22 cellular contexts compared by ENCODE assay signal in the genomic region with DNA sequence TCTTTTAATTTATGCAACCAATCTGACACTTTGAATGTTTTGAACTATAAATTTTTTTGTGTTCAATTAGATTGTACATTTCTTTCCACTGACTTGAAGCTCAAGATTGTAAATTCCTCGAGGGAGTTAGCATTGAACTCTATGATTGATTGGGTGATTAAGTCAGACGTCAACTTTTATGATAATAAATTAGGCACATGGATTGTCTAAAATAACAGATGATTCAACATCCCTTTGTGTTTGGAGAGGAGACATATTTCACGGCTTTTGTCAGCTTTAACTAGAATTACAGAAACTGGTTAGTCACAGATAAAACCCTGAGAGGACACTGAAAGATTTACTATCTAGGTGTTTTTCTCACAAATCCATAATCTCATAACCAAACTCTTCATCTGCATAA. TPM values are rescaled to one million over a fixed set of nuclear protein-coding genes. Genes with fewer than 3 reads are reported as not detected.
DNase-seq lines count a peak whose midpoint lies in the region; ATAC-seq, FAIRE-seq and TF ChIP-seq lines count a peak whose summit lies in the region.
"Had no signal": no experiment of that assay in that cellular context is flagged by ENCODE, and none has a peak within 500 bp of the region (broad histone marks: within the 10 kb centered on the region; RNA-seq: fewer than 3 reads in every experiment).

No MANE protein-coding gene starts in this region.

- no peak for ATAC-seq in body of pancreas
- ATAC-seq: activated naive CD8-positive, alpha-beta T cell treated with anti-CD3 and anti-CD28 coated beads, Interleukin-2, amount 50 U/mL, for 24 hours; effector memory CD8-positive, alpha-beta T cell; gastroesophageal sphincter; lower lobe of right lung; upper lobe of right lung had no signal

- no peak for TF ChIP-seq RAD21 in SK-N-SH (IDR thresholded peaks at IDR 0.05; ENCODE audit: low read length)

- no peaks in the 10 kb centered on the region for H3K36me3 ChIP-seq in SK-N-SH (replicated peaks in 1 of 2; ENCODE audit: control insufficient read depth in 1 of 2, insufficient read depth in 2 of 2, low read length in 1 of 2)
- no peaks in the 10 kb centered on the region for H3K36me3 ChIP-seq in effector memory CD4-positive, alpha-beta T cell (ENCODE audit: control insufficient read depth, insufficient read depth, low read length)
- no peaks in the 10 kb centered on the region for H3K36me3 ChIP-seq in body of pancreas (replicated peaks in 1 of 2; ENCODE audit: insufficient read depth in 1 of 2, low read depth in 2 of 2)
- H3K36me3 ChIP-seq: lower lobe of right lung, upper lobe of right lung had no signal

- POLR2A ChIA-PET in SK-N-SH (lab: Yijun Ruan, JAX), result no interaction called here

- H3K9me3 Mint-ChIP-seq in T-helper 2 cell treated with Interferon-gamma antibody and Interleukin-4, amounts not matched to agents 5 μg/mL and 100 μg/mL, for 36 hours, result no peaks in the 10 kb centered on the region
- H3K9me3 Mint-ChIP-seq: activated naive CD8-positive, alpha-beta T cell treated with anti-CD3 and anti-CD28 coated beads, Interleukin-2, amount 50 U/mL, for 24 hours; effector memory CD8-positive, alpha-beta T cell; naive B cell had no signal

- no peak overlapping the region for H3K9ac ChIP-seq in SK-N-SH

- H3K79me2 ChIP-seq in SK-N-SH (ENCODE audit: insufficient read depth), result no peaks in the 10 kb centered on the region

- no peaks in the 10 kb centered on the region for H3K36me3 Mint-ChIP-seq in T-helper 2 cell treated with Interferon-gamma antibody and Interleukin-4, amounts not matched to agents 5 μg/mL and 100 μg/mL, for 36 hours (ENCODE audit: low read depth)
- H3K36me3 Mint-ChIP-seq: naive B cell had no signal

- DNase-seq in A172 (ENCODE audit: low spot score), result peak; percentile 86
- DNase-seq in H54 (ENCODE audit: insufficient read length, low spot score), result no peak
- no peak for DNase-seq in SK-N-SH
- DNase-seq in foreskin fibroblast, result peak; percentile 26 to 33
- no peak for DNase-seq in lower leg skin (ENCODE audit: low spot score in 2 of 2)
- no peak for DNase-seq in effector memory CD4-positive, alpha-beta T cell
- no peak for DNase-seq in T-helper 2 cell treated with Interferon-gamma antibody and Interleukin-4, amounts not matched to agents 5 μg/mL and 100 μg/mL, for 36 hours (ENCODE audit: low spot score)
- no peak for DNase-seq in body of pancreas
- DNase-seq: ACHN; activated naive CD8-positive, alpha-beta T cell treated with anti-CD3 and anti-CD28 coated beads, Interleukin-2, amount 50 U/mL, for 24 hours; cerebellar nuclear complex; effector memory CD8-positive, alpha-beta T cell; H7; lower lobe of right lung; naive B cell; NCI-H2029; NCI-H524 treated with DMSO at 0.1 percent for 48 hours; posterior cingulate gyrus; stimulated activated naive CD4-positive, alpha-beta T cell; upper lobe of right lung had no signal

- H3K9me3 ChIP-seq in SK-N-SH (no peaks in the 10 kb centered on the region), body of pancreas (no peaks in the 10 kb centered on the region)
- H3K9me3 ChIP-seq in effector memory CD4-positive, alpha-beta T cell (ENCODE audit: control insufficient read depth, low read length), result no peaks in the 10 kb centered on the region
- H3K9me3 ChIP-seq: gastroesophageal sphincter, lower lobe of right lung, upper lobe of right lung had no signal

- H3K27ac ChIP-seq in SK-N-SH (ENCODE audit: low read depth in 2 of 2, low read length in 1 of 2), result no peak overlapping the region
- no peak overlapping the region for H3K27ac ChIP-seq in effector memory CD4-positive, alpha-beta T cell (ENCODE audit: insufficient read depth, low read length, poor library complexity, severe bottlenecking)
- H3K27ac ChIP-seq in body of pancreas, result no peak overlapping the region
- H3K27ac ChIP-seq: gastroesophageal sphincter, lower lobe of right lung, upper lobe of right lung had no signal

- peak; percentile 90 for FAIRE-seq in H54 (lab: Jason Lieb, UNC)
- FAIRE-seq: G401.6 had no signal

- H3K27me3 ChIP-seq in SK-N-SH (ENCODE audit: insufficient read depth) (no peaks in the 10 kb centered on the region), body of pancreas (no peaks in the 10 kb centered on the region)
- H3K27me3 ChIP-seq in effector memory CD4-positive, alpha-beta T cell (replicated peaks; ENCODE audit: control insufficient read depth, insufficient read depth, low read length, poor library complexity, severe bottlenecking), result no peaks in the 10 kb centered on the region
- H3K27me3 ChIP-seq: gastroesophageal sphincter, upper lobe of right lung had no signal

- intact Hi-C loops in lower leg skin (cut with DNase I; ENCODE audit: low total_unique reads), result no loop called here
- intact Hi-C loops in body of pancreas (cut with DNase I), result no loop called here

- no peaks in the 10 kb centered on the region for H3K4me1 Mint-ChIP-seq in T-helper 2 cell treated with Interferon-gamma antibody and Interleukin-4, amounts not matched to agents 5 μg/mL and 100 μg/mL, for 36 hours (ENCODE audit: low read depth)
- H3K4me1 Mint-ChIP-seq: activated naive CD8-positive, alpha-beta T cell treated with anti-CD3 and anti-CD28 coated beads, Interleukin-2, amount 50 U/mL, for 24 hours; naive B cell had no signal

- H3F3A ChIP-seq in SK-N-SH (replicated peaks; ENCODE audit: insufficient read depth), result peaks cover 9% of the 10 kb centered on the region

- TF ChIP-seq EP300 in SK-N-SH (IDR thresholded peaks at IDR 0.05; ENCODE audit: borderline replicate concordance in 1 of 2, low read depth in 1 of 2, low read length in 1 of 2), result no peak

- H3K9me2 ChIP-seq in SK-N-SH, result no peaks in the 10 kb centered on the region

- 10% methylated on average over 3 of the region's 3 CpGs for WGBS in SK-N-SH (ENCODE audit: low lambda C conversion rate)
- WGBS in lower leg skin, 2 donors, result 22 to 26% methylated on average over 3 of the region's 3 CpGs
- WGBS in body of pancreas, 2 donors, result 6 to 25% methylated on average over 3 of the region's 3 CpGs

- H3K27me3 Mint-ChIP-seq in T-helper 2 cell treated with Interferon-gamma antibody and Interleukin-4, amounts not matched to agents 5 μg/mL and 100 μg/mL, for 36 hours (ENCODE audit: low read depth), result peaks cover 2% of the 10 kb centered on the region
- H3K27me3 Mint-ChIP-seq: effector memory CD8-positive, alpha-beta T cell had no signal

- H2AFZ ChIP-seq in SK-N-SH (ENCODE audit: low read depth), result no peak overlapping the region

- no peak overlapping the region for H3K4me3 Mint-ChIP-seq in T-helper 2 cell treated with Interferon-gamma antibody and Interleukin-4, amounts not matched to agents 5 μg/mL and 100 μg/mL, for 36 hours
- H3K4me3 Mint-ChIP-seq: activated naive CD8-positive, alpha-beta T cell treated with anti-CD3 and anti-CD28 coated beads, Interleukin-2, amount 50 U/mL, for 24 hours; effector memory CD8-positive, alpha-beta T cell; naive B cell had no signal

- TF ChIP-seq CTCF in SK-N-SH (IDR thresholded peaks at IDR 0.05) (no peak), foreskin fibroblast (IDR thresholded peaks at IDR 0.05; ENCODE audit: low read depth, low read length) (no peak), lower leg skin (IDR thresholded peaks at IDR 0.05) (no peak), body of pancreas (IDR thresholded peaks at IDR 0.05) (no peak)

- no peak for TF ChIP-seq POLR2A in H54 (IDR thresholded peaks at IDR 0.05; ENCODE audit: low read depth, low read length)
- TF ChIP-seq POLR2A in lower leg skin (IDR thresholded peaks at IDR 0.05), result no peak
- no peak for TF ChIP-seq POLR2A in body of pancreas (IDR thresholded peaks at IDR 0.05)

- H3K27ac Mint-ChIP-seq in T-helper 2 cell treated with Interferon-gamma antibody and Interleukin-4, amounts not matched to agents 5 μg/mL and 100 μg/mL, for 36 hours, result no peak overlapping the region
- H3K27ac Mint-ChIP-seq: activated naive CD8-positive, alpha-beta T cell treated with anti-CD3 and anti-CD28 coated beads, Interleukin-2, amount 50 U/mL, for 24 hours; effector memory CD8-positive, alpha-beta T cell; naive B cell had no signal

- no peaks in the 10 kb centered on the region for H3K4me1 ChIP-seq in SK-N-SH (ENCODE audit: control insufficient read depth in 1 of 2, insufficient read depth in 2 of 2, low read depth in 1 of 2, low read length in 1 of 2)
- no peaks in the 10 kb centered on the region for H3K4me1 ChIP-seq in effector memory CD4-positive, alpha-beta T cell (ENCODE audit: control insufficient read depth, insufficient read depth, low read length, poor library complexity, severe bottlenecking)
- no peaks in the 10 kb centered on the region for H3K4me1 ChIP-seq in body of pancreas
- H3K4me1 ChIP-seq: gastroesophageal sphincter, lower lobe of right lung, upper lobe of right lung had no signal

- no peak overlapping the region for H3K4me2 ChIP-seq in SK-N-SH

- H4K20me1 ChIP-seq in SK-N-SH (ENCODE audit: insufficient read depth), result no peaks in the 10 kb centered on the region

- CTCF ChIA-PET in SK-N-SH (lab: Yijun Ruan, JAX), result no interaction called here

- H3K4me3 ChIP-seq in SK-N-SH (ENCODE audit: low read depth in 2 of 2, low read length in 1 of 2) (no peak overlapping the region), foreskin fibroblast (ENCODE audit: low read depth in 1 of 2, low read length in 2 of 2) (no peak overlapping the region), lower leg skin (ENCODE audit: low read depth, poor library complexity, severe bottlenecking) (no peak overlapping the region), body of pancreas (no peak overlapping the region)
- H3K4me3 ChIP-seq in effector memory CD4-positive, alpha-beta T cell (ENCODE audit: insufficient read depth, low read depth, low read length, poor library complexity, severe bottlenecking), result no peak overlapping the region
- H3K4me3 ChIP-seq: gastroesophageal sphincter, lower lobe of right lung, upper lobe of right lung had no signal

TF ChIP-seq in SK-N-SH, 30 proteins besides CTCF, POLR2A, EP300 and RAD21 (continues in another document):
- TF ChIP-seq, protein P1, sequence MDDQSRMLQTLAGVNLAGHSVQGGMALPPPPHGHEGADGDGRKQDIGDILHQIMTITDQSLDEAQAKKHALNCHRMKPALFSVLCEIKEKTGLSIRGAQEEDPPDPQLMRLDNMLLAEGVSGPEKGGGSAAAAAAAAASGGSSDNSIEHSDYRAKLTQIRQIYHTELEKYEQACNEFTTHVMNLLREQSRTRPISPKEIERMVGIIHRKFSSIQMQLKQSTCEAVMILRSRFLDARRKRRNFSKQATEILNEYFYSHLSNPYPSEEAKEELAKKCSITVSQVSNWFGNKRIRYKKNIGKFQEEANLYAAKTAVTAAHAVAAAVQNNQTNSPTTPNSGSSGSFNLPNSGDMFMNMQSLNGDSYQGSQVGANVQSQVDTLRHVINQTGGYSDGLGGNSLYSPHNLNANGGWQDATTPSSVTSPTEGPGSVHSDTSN (IDR thresholded peaks at IDR 0.05), result peak; percentile 13; the same call in 1 of the 2 replicates
- no peak for TF ChIP-seq CHD2 (IDR thresholded peaks at IDR 0.05; ENCODE audit: low read length, partially characterized antibody)

RNA-seq across cellular contexts. Expression of a gene that starts 32.7 kb away (rescaled TPM):
- not detected in 2 replicates for total RNA-seq in A172 (2014; rRNA removed; shearing (Covaris generic))
- not detected in 2 replicates for polyA plus RNA-seq in SK-N-SH (2012; rRNA removed)
- not detected in 2 replicates for polyA plus RNA-seq in SK-N-SH (2012; cell fraction: cytosol; rRNA removed)
- not detected in 2 replicates for polyA plus RNA-seq in SK-N-SH (2012; cell fraction: nucleus; rRNA removed)
- not detected for total RNA-seq in lower leg skin
- total RNA-seq in body of pancreas, result not detected
- total RNA-seq: gastroesophageal sphincter, H7, lower lobe of right lung, upper lobe of right lung had no signal

Comparison
In these comparisons a context has a peak if more than half of its experiments do, and no peak if none do; other contexts are left out.
1. DNase-seq: peak in A172 (single experiment) and foreskin fibroblast (2 of 2); none in H54 (single experiment), SK-N-SH (single experiment), lower leg skin (0 of 2), effector memory CD4-positive, alpha-beta T cell (0 of 3), T-helper 2 cell treated with Interferon-gamma antibody and Interleukin-4, amounts not matched to agents 5 μg/mL and 100 μg/mL, for 36 hours (single experiment) and body of pancreas (0 of 4).